In the genomic region with DNA sequence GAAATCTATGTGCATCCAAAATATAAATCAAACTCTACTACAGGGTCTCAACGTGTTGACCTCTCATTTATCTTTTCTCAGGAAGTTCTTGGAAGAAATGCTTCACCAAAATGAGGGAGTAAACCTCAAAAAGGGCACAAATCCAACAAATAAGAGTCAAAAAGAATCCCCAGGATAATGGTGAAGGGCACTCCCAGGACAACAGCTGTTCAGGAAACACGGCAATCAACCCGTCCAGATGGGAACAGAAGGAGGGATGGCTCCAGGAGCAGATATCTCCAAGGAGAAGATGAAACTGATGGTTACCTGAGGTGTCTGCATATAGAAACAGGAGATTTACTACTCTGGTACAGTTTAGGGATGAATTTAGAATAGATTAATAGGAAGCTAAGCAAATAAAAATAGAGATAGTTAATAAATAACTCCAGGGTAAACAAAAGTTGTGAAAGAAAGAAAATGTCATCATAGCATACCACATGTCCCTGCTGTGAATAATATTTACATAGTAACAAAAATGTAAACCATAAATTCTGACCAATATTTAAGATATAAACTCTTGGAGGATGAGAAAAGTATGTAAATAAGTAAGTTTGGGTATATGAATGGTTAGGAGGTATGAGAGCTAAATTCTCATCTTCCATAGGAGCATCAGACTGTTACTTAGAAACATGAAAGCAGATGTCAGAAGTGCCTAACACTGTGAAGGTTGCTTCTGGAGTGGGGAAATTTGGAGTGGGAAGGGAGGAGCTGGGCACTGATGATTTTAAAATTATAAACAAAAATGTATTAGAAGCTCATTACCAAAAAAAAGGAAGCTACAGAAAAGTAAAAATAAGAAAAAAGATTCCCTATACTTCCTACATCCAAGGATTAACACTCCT, we compare ENCODE assay signal across 21 cellular contexts.
DNase-seq lines count a peak whose midpoint lies in the region; ATAC-seq, FAIRE-seq and TF ChIP-seq lines count a peak whose summit lies in the region.
"Had no signal": no experiment of that assay in that cellular context is flagged by ENCODE, and none has a peak within 500 bp of the region (broad histone marks: within the 10 kb centered on the region; RNA-seq: fewer than 3 reads in every experiment).

No MANE protein-coding gene starts in this region.

- H3K27me3 ChIP-seq in pancreas = no peaks in the 10 kb centered on the region
- no peaks in the 10 kb centered on the region for H3K27me3 ChIP-seq in suprapubic skin

- no peak overlapping the region for H3K4me3 ChIP-seq in pancreas
- H3K4me3 ChIP-seq in suprapubic skin = no peak overlapping the region
- H3K4me3 ChIP-seq: PC-9 had no signal

- FAIRE-seq in islet of Langerhans (lab: Jason Lieb, UNC) (peak; percentile 82), pancreas (lab: Jason Lieb, UNC) (no peak)
- FAIRE-seq: GM12891 had no signal

- H3K4me1 ChIP-seq in pancreas = peaks cover 0 to 6% (median 0%) of the 10 kb centered on the region in 3 donors
- H3K4me1 ChIP-seq in suprapubic skin = no peaks in the 10 kb centered on the region

- ATAC-seq in pancreas (peak; percentile 82 to 88 (median 86)), GM19455 (IDR thresholded peaks at IDR 0.05; ENCODE audit: unreplicated experiment) (no peak)
- no peak for ATAC-seq in effector memory CD8-positive, alpha-beta T cell (replicated peaks)
- ATAC-seq: HCT116 had no signal

- no peaks in the 10 kb centered on the region for H3K36me3 ChIP-seq in pancreas
- no peaks in the 10 kb centered on the region for H3K36me3 ChIP-seq in suprapubic skin

- no peaks in the 10 kb centered on the region for H3K4me1 Mint-ChIP-seq in effector memory CD8-positive, alpha-beta T cell (ENCODE audit: low read depth in 2 of 2)

- peaks cover 37 to 39% of the 10 kb centered on the region in 2 donors for H3K27me3 Mint-ChIP-seq in effector memory CD8-positive, alpha-beta T cell

- TF ChIP-seq CTCF in pancreas (IDR thresholded peaks at IDR 0.05) = no peak
- no peak for TF ChIP-seq CTCF in suprapubic skin (IDR thresholded peaks at IDR 0.05)

- H3K27ac Mint-ChIP-seq in effector memory CD8-positive, alpha-beta T cell = no peak overlapping the region
- H3K27ac Mint-ChIP-seq: CD4-positive, CD25-positive, alpha-beta regulatory T cell had no signal

- intact Hi-C loops in pancreas (cut with DNase I) = no loop called here

- in situ Hi-C loops in Caki2 (cut with HindIII; ENCODE audit: low pct_unique_long_range_greater_than_20kb, low sequenced_read_pairs) = no loop called here

- no peak for TF ChIP-seq EP300 in suprapubic skin (IDR thresholded peaks at IDR 0.05)

- H3K9me3 ChIP-seq in pancreas (no peaks in the 10 kb centered on the region), suprapubic skin (peaks cover 6% of the 10 kb centered on the region)

- H3K4me3 Mint-ChIP-seq in effector memory CD8-positive, alpha-beta T cell = no peak overlapping the region
- H3K4me3 Mint-ChIP-seq: CD4-positive, CD25-positive, alpha-beta regulatory T cell had no signal

- no peak for TF ChIP-seq POLR2A in suprapubic skin (IDR thresholded peaks at IDR 0.05)

- WGBS in pancreas, 2 donors = 22 to 25% methylated on average over 3 of the region's 3 CpGs
- WGBS in suprapubic skin = 20% methylated on average over 3 of the region's 3 CpGs

- DNase-seq in Caki2 (ENCODE audit: low read depth) (peak; percentile 2), SW480 (ENCODE audit: low spot score) (peak; percentile 28), pancreas (no peak), suprapubic skin (ENCODE audit: low spot score in 2 of 2) (no peak), ecto neural progenitor cell (ENCODE audit: low spot score) (no peak)
- DNase-seq in effector memory CD8-positive, alpha-beta T cell = no peak
- DNase-seq: CD4-positive, CD25-positive, alpha-beta regulatory T cell; COR-L47; DMS 273 treated with DMSO at 0.1 percent for 48 hours; GOT3; Kasumi-1; NCI-H1417; NCI-H187; NCI-H748 treated with DMSO at 0.1 percent for 48 hours; PC-9; RPMI8226; SIG-M5 had no signal

- H3K27ac ChIP-seq in pancreas (no peak overlapping the region), suprapubic skin (no peak overlapping the region)
- H3K27ac ChIP-seq: PC-9 had no signal

- no peaks in the 10 kb centered on the region for H3K36me3 Mint-ChIP-seq in effector memory CD8-positive, alpha-beta T cell (ENCODE audit: insufficient read depth)
- H3K36me3 Mint-ChIP-seq: CD4-positive, CD25-positive, alpha-beta regulatory T cell had no signal

- H3K9me3 Mint-ChIP-seq in effector memory CD8-positive, alpha-beta T cell = peaks cover 3 to 12% of the 10 kb centered on the region in 2 donors

Comparison
In these comparisons a context has a peak if more than half of its experiments do, and no peak if none do; other contexts are left out.
1. DNase-seq: peak in Caki2 (single experiment) and SW480 (single experiment); none in pancreas (0 of 6), suprapubic skin (0 of 2), ecto neural progenitor cell (single experiment) and effector memory CD8-positive, alpha-beta T cell (0 of 3).
2. ATAC-seq: peak in pancreas (4 of 4); none in GM19455 (single experiment) and effector memory CD8-positive, alpha-beta T cell (single experiment).